25 cellular contexts compared by ENCODE assay signal in the genomic region with DNA sequence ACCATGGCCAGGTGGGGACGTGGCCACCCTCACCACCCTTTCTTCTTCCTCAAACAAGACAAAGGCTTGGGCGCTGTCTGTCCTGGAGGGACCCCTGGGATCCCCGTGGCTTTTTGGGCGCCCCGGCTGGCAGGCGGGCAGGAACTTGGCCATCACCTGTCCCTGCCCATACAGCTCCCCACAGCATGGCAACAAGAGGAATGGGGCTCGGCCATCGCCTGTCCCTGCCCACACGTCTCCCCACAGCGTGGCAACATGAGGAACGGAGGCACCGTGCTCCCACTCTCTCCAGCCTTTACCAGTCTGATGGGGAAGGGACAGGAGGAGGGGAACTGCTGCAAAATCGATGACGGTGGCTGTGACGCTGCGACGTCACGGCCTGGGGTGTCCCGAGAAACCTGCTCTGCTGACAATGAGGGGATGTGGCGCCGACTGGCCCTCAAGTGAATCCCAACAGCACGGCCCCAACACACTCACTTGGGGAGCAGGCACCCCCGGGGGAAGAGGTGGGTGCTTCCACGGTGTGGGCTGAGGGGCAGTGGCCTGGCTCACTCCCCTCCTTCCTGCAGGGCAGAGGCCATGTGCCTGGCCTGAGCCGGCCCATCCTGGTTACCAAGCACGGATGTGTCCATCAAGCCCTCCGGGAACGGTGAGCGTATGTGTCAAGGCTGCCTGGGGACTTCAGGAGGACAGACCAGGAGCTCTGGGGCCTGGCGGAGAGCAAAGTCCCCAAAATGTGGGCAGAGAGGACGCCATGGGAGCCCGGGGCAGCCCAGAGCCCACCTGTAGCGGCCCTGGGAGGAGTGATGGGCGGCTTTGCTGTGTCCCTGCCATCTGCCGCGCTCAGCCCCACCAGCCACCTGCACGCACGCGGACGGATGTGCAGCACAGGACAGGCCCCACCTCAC. TPM values are rescaled to one million over a fixed set of nuclear protein-coding genes. Genes with fewer than 3 reads are reported as not detected.
DNase-seq lines count a peak whose midpoint lies in the region; ATAC-seq and TF ChIP-seq lines count a peak whose summit lies in the region.
"Had no signal": no experiment of that assay in that cellular context is flagged by ENCODE, and none has a peak within 500 bp of the region (broad histone marks: within the 10 kb centered on the region; RNA-seq: fewer than 3 reads in every experiment).

No MANE protein-coding gene starts in this region.

- no peak for ATAC-seq in activated CD8-positive, alpha-beta memory T cell treated with anti-CD3 and anti-CD28 coated beads, Interleukin-2, amount 10 ng/mL, durations not matched to agents 7 days and 5 days
- ATAC-seq: GM12878 had no signal

- H3K27ac Mint-ChIP-seq in H9 (peak overlapping the region; percentile 49 to 84 (median 76); a peak in 6 of 7 replicates), glutamatergic neuron (ENCODE audit: unreplicated experiment) (peak overlapping the region; percentile 48)
- H3K27ac Mint-ChIP-seq in activated CD8-positive, alpha-beta memory T cell treated with anti-CD3 and anti-CD28 coated beads, Interleukin-2, amount 10 ng/mL, durations not matched to agents 7 days and 5 days: no peak overlapping the region
- H3K27ac Mint-ChIP-seq: CD8-positive, alpha-beta memory T cell had no signal

- H3K4me2 ChIP-seq in H9 (ENCODE audit: insufficient read depth, insufficient read length, low read length) (no peak overlapping the region), neuronal stem cell (ENCODE audit: insufficient read depth, low read length, poor library complexity, severe bottlenecking) (no peak overlapping the region)

- H3K23me2 ChIP-seq in H9 (ENCODE audit: insufficient read length, low read depth, low read length, poor library complexity, severe bottlenecking): no peaks in the 10 kb centered on the region

- H3K4me1 Mint-ChIP-seq in H9 (peaks cover 5% of the 10 kb centered on the region in 2 experiments; a peak in 3 of 4 replicates), glutamatergic neuron (ENCODE audit: low read depth, unreplicated experiment) (peaks cover 6% of the 10 kb centered on the region)
- no peaks in the 10 kb centered on the region for H3K4me1 Mint-ChIP-seq in activated CD8-positive, alpha-beta memory T cell treated with anti-CD3 and anti-CD28 coated beads, Interleukin-2, amount 10 ng/mL, durations not matched to agents 7 days and 5 days
- H3K4me1 Mint-ChIP-seq: CD14-positive monocyte had no signal

- no peak overlapping the region for H2AFZ ChIP-seq in H9 (ENCODE audit: low read length)
- no peak overlapping the region for H2AFZ ChIP-seq in neuronal stem cell (ENCODE audit: low read length)

- intact Hi-C loops in stomach (cut with DNase I; ENCODE audit: low total_unique reads): no loop called here

- H2BK20ac ChIP-seq in H9 (ENCODE audit: low read depth, low read length, poor library complexity, severe bottlenecking): no peak overlapping the region

- H3K4ac ChIP-seq in H9 (ENCODE audit: low read depth, low read length) (no peak overlapping the region), neuronal stem cell (ENCODE audit: low read length) (no peak overlapping the region)

- DNase-seq in H9 (no peak), glutamatergic neuron (no peak), neuronal stem cell (ENCODE audit: low spot score) (no peak), amniotic stem cell (lab: John Stamatoyannopoulos, UW) (no peak), stomach (no peak)
- DNase-seq in activated CD8-positive, alpha-beta memory T cell treated with anti-CD3 and anti-CD28 coated beads, Interleukin-2, amount 10 ng/mL, durations not matched to agents 7 days and 5 days: no peak
- DNase-seq: CD8-positive, alpha-beta memory T cell; DMS 273 treated with DMSO at 0.1 percent for 48 hours; DMS79; EL; GDM1; GOT3; Kasumi-1; NCI-H1092 treated with DMSO at 0.1 percent for 48 hours; NCI-H1436; NCI-H187 treated with DMSO at 0.1 percent for 48 hours; NCI-H2171 treated with DMSO at 0.1 percent for 48 hours; NCI-H524; NCI-H748 treated with DMSO at 0.1 percent for 48 hours; SJCRH30 had no signal

- H2BK12ac ChIP-seq in H9 (ENCODE audit: insufficient read length, low read depth, low read length) (no peak overlapping the region), neuronal stem cell (ENCODE audit: low read length) (peak overlapping the region; percentile 58)

- H4K20me1 ChIP-seq in H9 (ENCODE audit: control insufficient read depth, insufficient read depth, insufficient read length): no peaks in the 10 kb centered on the region

- H3K14ac ChIP-seq in H9 (ENCODE audit: insufficient read depth, low read length) (no peak overlapping the region), neuronal stem cell (ENCODE audit: low read length) (peak overlapping the region; percentile 17)

- H3K79me1 ChIP-seq in H9 (ENCODE audit: insufficient read depth, low read depth, low read length, poor library complexity, severe bottlenecking) (no peaks in the 10 kb centered on the region), neuronal stem cell (ENCODE audit: low read depth, low read length) (peaks cover 14% of the 10 kb centered on the region)

- no peak overlapping the region for H4K5ac ChIP-seq in H9 (ENCODE audit: insufficient read length, low read depth, low read length)

- no CpG with 5 or more reads among the region's 40 CpGs for WGBS in H9 (ENCODE audit: extremely low coverage, insufficient read length, low lambda C conversion rate)
- WGBS in neuronal stem cell (ENCODE audit: extremely low coverage in 2 of 2, insufficient read length in 2 of 2, insufficient replicate concordance in 1 of 2), 2 donors: no CpG with 5 or more reads among the region's 40 CpGs
- 94 to 96% (median 96%) methylated on average over 18 to 40 of the region's 40 CpGs for WGBS in stomach, 5 donors

- no peak overlapping the region for H4K8ac ChIP-seq in H9 (replicated peaks; ENCODE audit: insufficient read length, low read depth, low read length)
- no peak overlapping the region for H4K8ac ChIP-seq in neuronal stem cell (ENCODE audit: low read depth, low read length)

- H3K4me3 ChIP-seq in neuronal stem cell (ENCODE audit: low read length in 2 of 2) (peak overlapping the region in 1 of 2 donors; percentile 12), stomach (no peak overlapping the region)
- H3K4me3 ChIP-seq: GM12878, SJCRH30 had no signal

- H3K9me3 Mint-ChIP-seq in H9 (no peaks in the 10 kb centered on the region), glutamatergic neuron (ENCODE audit: unreplicated experiment) (peaks cover 5% of the 10 kb centered on the region)
- H3K9me3 Mint-ChIP-seq in activated CD8-positive, alpha-beta memory T cell treated with anti-CD3 and anti-CD28 coated beads, Interleukin-2, amount 10 ng/mL, durations not matched to agents 7 days and 5 days (ENCODE audit: low read depth): no peaks in the 10 kb centered on the region
- H3K9me3 Mint-ChIP-seq: CD8-positive, alpha-beta memory T cell had no signal

- H3K9ac ChIP-seq in H9 (ENCODE audit: extremely low read depth, insufficient read length, low read length): no peak overlapping the region
- peak overlapping the region; percentile 80 for H3K9ac ChIP-seq in neuronal stem cell (ENCODE audit: low read depth, low read length, poor library complexity)

- no peaks in the 10 kb centered on the region for H3K79me2 ChIP-seq in H9 (ENCODE audit: insufficient read depth, low read length)

- CTCF ChIA-PET in activated CD8-positive, alpha-beta memory T cell treated with anti-CD3 and anti-CD28 coated beads, Interleukin-2, amount 10 ng/mL, durations not matched to agents 7 days and 5 days (lab: Charles Lee): no interaction called here

- H3K9me3 ChIP-seq in H9 (ENCODE audit: control insufficient read depth, low read depth, low read length) (no peaks in the 10 kb centered on the region), neuronal stem cell (replicated peaks in 1 of 2; ENCODE audit: control insufficient read depth in 2 of 2, insufficient read depth in 1 of 2, low read depth in 1 of 2, low read length in 2 of 2) (no peaks in the 10 kb centered on the region), stomach (no peaks in the 10 kb centered on the region)
- H3K9me3 ChIP-seq: SJCRH30 had no signal

- H3K4me1 ChIP-seq in H9 (ENCODE audit: insufficient read depth, low read length) (no peaks in the 10 kb centered on the region), neuronal stem cell (ENCODE audit: control insufficient read depth in 2 of 2, insufficient read depth in 1 of 2, low read depth in 1 of 2, low read length in 2 of 2) (no peaks in the 10 kb centered on the region), stomach (peaks cover 0 to 10% (median 0%) of the 10 kb centered on the region in 4 donors)
- H3K4me1 ChIP-seq: SJCRH30 had no signal

- no peak for TF ChIP-seq CTCF in H9 (conservative IDR thresholded peaks at IDR 0.05)
- no peak for TF ChIP-seq CTCF in glutamatergic neuron (IDR thresholded peaks at IDR 0.05; ENCODE audit: partially characterized antibody, unreplicated experiment)
- no peak for TF ChIP-seq CTCF in stomach (IDR thresholded peaks at IDR 0.05)

- H2AK5ac ChIP-seq in H9 (ENCODE audit: insufficient read length, low read length) (no peak overlapping the region), neuronal stem cell (ENCODE audit: low read depth, low read length) (no peak overlapping the region)

- H2BK5ac ChIP-seq in H9 (ENCODE audit: insufficient read length, low read length) (no peak overlapping the region), neuronal stem cell (ENCODE audit: low read length) (no peak overlapping the region)

- H3K56ac ChIP-seq in H9 (ENCODE audit: insufficient read length, low read depth, low read length): no peak overlapping the region

- H3T11ph ChIP-seq in H9 (ENCODE audit: low read length): no peak overlapping the region

- TF ChIP-seq POLR2A in stomach (IDR thresholded peaks at IDR 0.05): no peak

- no peak overlapping the region for H3K27ac ChIP-seq in H9 (ENCODE audit: insufficient read length, low read depth, low read length)
- H3K27ac ChIP-seq in angular gyrus (ENCODE audit: low read depth, low read length): peak overlapping the region; percentile 12
- no peak overlapping the region for H3K27ac ChIP-seq in neuronal stem cell (replicated peaks; ENCODE audit: low read length)
- H3K27ac ChIP-seq in stomach: no peak overlapping the region
- H3K27ac ChIP-seq: SJCRH30 had no signal

- no peaks in the 10 kb centered on the region for H3K27me3 ChIP-seq in H9 (ENCODE audit: insufficient read depth, low read length)
- H3K27me3 ChIP-seq in neuronal stem cell (ENCODE audit: control insufficient read depth in 3 of 3, insufficient read depth in 3 of 3, low read depth in 1 of 3, low read length in 3 of 3): no peaks in the 10 kb centered on the region
- no peaks in the 10 kb centered on the region for H3K27me3 ChIP-seq in stomach
- H3K27me3 ChIP-seq: SJCRH30 had no signal

- no peak overlapping the region for H3K18ac ChIP-seq in H9 (ENCODE audit: insufficient read length, low read depth, low read length)
- peak overlapping the region; percentile 13 for H3K18ac ChIP-seq in neuronal stem cell (ENCODE audit: low read length)

- H3K27me3 Mint-ChIP-seq in H9 (ENCODE audit: low read depth) (no peaks in the 10 kb centered on the region), glutamatergic neuron (ENCODE audit: unreplicated experiment) (peaks cover 5% of the 10 kb centered on the region)
- no peaks in the 10 kb centered on the region for H3K27me3 Mint-ChIP-seq in activated CD8-positive, alpha-beta memory T cell treated with anti-CD3 and anti-CD28 coated beads, Interleukin-2, amount 10 ng/mL, durations not matched to agents 7 days and 5 days
- H3K27me3 Mint-ChIP-seq: CD8-positive, alpha-beta memory T cell had no signal

- H3K36me3 Mint-ChIP-seq in H9 (ENCODE audit: insufficient read depth in 1 of 3, low read depth in 3 of 3): peaks cover 3 to 33% (median 27%) of the 10 kb centered on the region in 3 experiments; a peak in 6 of 7 replicates
- no peaks in the 10 kb centered on the region for H3K36me3 Mint-ChIP-seq in glutamatergic neuron (ENCODE audit: unreplicated experiment)
- no peaks in the 10 kb centered on the region for H3K36me3 Mint-ChIP-seq in activated CD8-positive, alpha-beta memory T cell treated with anti-CD3 and anti-CD28 coated beads, Interleukin-2, amount 10 ng/mL, durations not matched to agents 7 days and 5 days

- peaks cover 14 to 74% of the 10 kb centered on the region in 2 donors for H3K36me3 ChIP-seq in neuronal stem cell (replicated peaks in 1 of 2; ENCODE audit: control insufficient read depth in 2 of 2, insufficient read depth in 2 of 2, low read length in 2 of 2)
- H3K36me3 ChIP-seq in stomach: peaks cover 57 to 100% (median 97%) of the 10 kb centered on the region in 4 donors

- no peak for TF ChIP-seq EP300 in stomach (IDR thresholded peaks at IDR 0.05)

- no peak overlapping the region for H3K23ac ChIP-seq in H9 (ENCODE audit: insufficient read length, low read depth, low read length)
- H3K23ac ChIP-seq in neuronal stem cell (ENCODE audit: low read depth, low read length, poor library complexity): peak overlapping the region; percentile 65

- H3K4me3 Mint-ChIP-seq in H9 (no peak overlapping the region), glutamatergic neuron (ENCODE audit: unreplicated experiment) (no peak overlapping the region)
- H3K4me3 Mint-ChIP-seq in activated CD8-positive, alpha-beta memory T cell treated with anti-CD3 and anti-CD28 coated beads, Interleukin-2, amount 10 ng/mL, durations not matched to agents 7 days and 5 days: no peak overlapping the region
- H3K4me3 Mint-ChIP-seq: CD14-positive monocyte; CD8-positive, alpha-beta memory T cell had no signal

- no peak overlapping the region for H2BK120ac ChIP-seq in H9 (ENCODE audit: low read depth, low read length, poor library complexity, severe bottlenecking)
- no peak overlapping the region for H2BK120ac ChIP-seq in neuronal stem cell (ENCODE audit: low read depth, low read length)

- no peak overlapping the region for H4K91ac ChIP-seq in H9 (ENCODE audit: insufficient read length, low read depth, low read length)
- no peak overlapping the region for H4K91ac ChIP-seq in neuronal stem cell (ENCODE audit: low read depth, low read length, poor library complexity)

- H2BK15ac ChIP-seq in H9 (ENCODE audit: low read depth, low read length) (no peak overlapping the region), neuronal stem cell (ENCODE audit: low read length) (no peak overlapping the region)

RNA-seq across cellular contexts. Expression of gene TOLLIP, which starts 30.4 kb away (rescaled TPM):
- total RNA-seq in H9 (2021): 32.3 and 32.4 TPM in 2 replicates
- 67.5 TPM for total RNA-seq in glutamatergic neuron (ENCODE audit: unreplicated experiment)
- 16.5 TPM for polyA plus RNA-seq in neuronal stem cell (2013, experiment 1 of 2)
- polyA plus RNA-seq in neuronal stem cell (2013, experiment 2 of 2): 15.3 TPM
- 100 to 1,000 TPM in 1 of 5 donors, 10 to 100 TPM in 4; 14.9 to 119 (median 55.4) TPM for total RNA-seq in stomach
- polyA plus RNA-seq in stomach: 10 to 100 TPM; 23.9 to 29.3 (median 26.9) TPM
- total RNA-seq in activated CD8-positive, alpha-beta memory T cell treated with anti-CD3 and anti-CD28 coated beads, Interleukin-2, amount 10 ng/mL, durations not matched to agents 7 days and 5 days: 10 to 100 TPM; 33.3 to 35.8 TPM

RNA-seq across cellular contexts. Expression of gene MUC5B, which starts 56.2 kb away (rescaled TPM):
- total RNA-seq in H9 (2021) (0.02 TPM in 1 of 2 replicates, not detected in the other), glutamatergic neuron (ENCODE audit: unreplicated experiment) (not detected), stomach (100 to 1,000 TPM in 1 of 5 donors, 10 to 100 TPM in 2, 1 to 10 TPM in 2; 5.8 to 516 (median 38.5) TPM)
- 0.01 TPM for polyA plus RNA-seq in neuronal stem cell (2013, experiment 1 of 2)
- polyA plus RNA-seq in neuronal stem cell (2013, experiment 2 of 2): under 0.01 TPM
- polyA plus RNA-seq in stomach: 1 to 10 TPM in 1 of 3 donors, under 1 TPM in 2; under 0.01 to 5.4 (median 0.68) TPM
- not detected for total RNA-seq in activated CD8-positive, alpha-beta memory T cell treated with anti-CD3 and anti-CD28 coated beads, Interleukin-2, amount 10 ng/mL, durations not matched to agents 7 days and 5 days
- total RNA-seq: A673; CD8-positive, alpha-beta memory T cell; M059J; SJCRH30 had no signal
- polyA plus RNA-seq: CD14-positive monocyte; CD8-positive, alpha-beta memory T cell; GM12878 had no signal
